8 cellular contexts compared by ENCODE assay signal in genomic region chr4:151407466-151408379, GRCh38. TPM values are rescaled to one million over a fixed set of nuclear protein-coding genes. Genes with fewer than 3 reads are reported as not detected.
DNase-seq lines count a peak whose midpoint lies in the region; ATAC-seq lines count a peak whose summit lies in the region.

No MANE protein-coding gene starts in this region.

- peak; percentile 82 for ATAC-seq in GM21576 (IDR thresholded peaks at IDR 0.05; ENCODE audit: unreplicated experiment)

- H3K9me3 Mint-ChIP-seq in IgD-negative memory B cell = peaks cover 0 to 2% (median 0%) of the 10 kb centered on the region in 3 donors

- peaks cover 2% of the 10 kb centered on the region for H3K36me3 Mint-ChIP-seq in IgD-negative memory B cell

- H3K4me3 ChIP-seq in GM08714 (ENCODE audit: low read length) = peak overlapping the region; percentile 63; the same call in 1 of the 2 replicates

- intact Hi-C loops in head of caudate nucleus (cut with DNase I) = no loop called here

- H3K27ac Mint-ChIP-seq in IgD-negative memory B cell = peak overlapping the region in 2 of 3 donors; percentile 39 to 92

- peak; percentile 18 for DNase-seq in activated CD8-positive, alpha-beta memory T cell treated with anti-CD3 and anti-CD28 coated beads, Interleukin-2, amount 50 U/mL, for 4 hours
- DNase-seq in head of caudate nucleus = peak in 33 of 42 donors; percentile 9 to 65 (median 29)
- DNase-seq in pons (ENCODE audit: low spot score) = peak; percentile 54
- DNase-seq in NCI-H146 (lab: John Stamatoyannopoulos, UW) = no peak
- DNase-seq in DMS 273 (lab: John Stamatoyannopoulos, UW; ENCODE audit: unreplicated experiment) = no peak

- H3K4me3 Mint-ChIP-seq in IgD-negative memory B cell = peak overlapping the region; percentile 87 to 97 (median 92)

- peaks cover 21% of the 10 kb centered on the region for H3K27me3 Mint-ChIP-seq in IgD-negative memory B cell

- peaks cover 8 to 15% (median 13%) of the 10 kb centered on the region in 3 donors for H3K4me1 Mint-ChIP-seq in IgD-negative memory B cell

RNA-seq across cellular contexts. Expression of gene FHIP1A, which starts 1.3 kb away (rescaled TPM):
- not detected for polyA plus RNA-seq in IgD-negative memory B cell

Comparison
In these comparisons a context has a peak if more than half of its experiments do, and no peak if none do; other contexts are left out.
1. DNase-seq: peak in activated CD8-positive, alpha-beta memory T cell treated with anti-CD3 and anti-CD28 coated beads, Interleukin-2, amount 50 U/mL, for 4 hours (single experiment), head of caudate nucleus (33 of 42) and pons (single experiment); none in NCI-H146 (single experiment) and DMS 273 (single experiment).